In the genomic region with DNA sequence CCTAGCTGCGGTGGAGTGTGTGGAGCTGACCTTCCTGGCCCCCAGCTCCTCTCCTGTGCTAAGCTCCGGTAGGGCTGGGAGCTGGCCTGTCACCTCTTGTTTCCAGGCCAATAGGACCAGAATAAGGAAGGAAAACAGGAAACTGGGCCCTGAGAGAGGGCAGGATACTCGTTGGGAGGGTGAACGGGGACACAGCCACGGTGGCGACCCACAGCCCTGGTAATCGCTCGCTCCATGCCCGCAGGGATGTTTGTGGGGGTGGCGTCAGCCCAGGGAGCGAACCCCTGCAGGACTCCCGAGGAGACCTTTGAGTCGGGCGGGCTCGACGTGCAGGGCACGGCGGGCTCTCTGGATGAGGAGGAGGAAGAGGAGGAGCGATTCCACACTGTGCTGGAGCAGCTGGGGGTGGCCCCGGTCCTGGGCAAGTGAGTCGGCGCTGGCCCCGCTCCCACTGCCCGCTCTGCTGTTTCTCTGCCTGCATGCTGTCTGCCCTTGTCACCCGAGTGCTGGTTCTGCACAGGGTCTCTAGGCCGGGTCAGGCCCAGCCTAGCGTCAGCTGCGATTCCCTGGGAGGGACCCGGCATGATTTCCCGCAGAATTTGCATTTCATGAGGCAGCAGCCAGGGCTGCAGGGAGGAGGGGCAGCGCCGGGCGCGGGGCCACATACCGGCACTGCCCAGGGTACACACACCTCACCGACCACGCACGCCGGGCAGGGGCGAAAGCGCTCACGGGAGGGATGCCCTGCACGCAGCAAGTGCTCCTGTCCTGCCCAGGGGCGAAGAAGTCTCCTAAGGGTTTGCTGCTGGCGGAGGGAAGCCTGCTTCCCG, we compare ENCODE assay signal across 6 cellular contexts. TPM values are rescaled to one million over a fixed set of nuclear protein-coding genes. Genes with fewer than 3 reads are reported as not detected.
A peak's percentile ranks its signal among the peaks of the same experiment; 100 is the strongest.
DNase-seq lines count a peak whose midpoint lies in the region; ATAC-seq and TF ChIP-seq lines count a peak whose summit lies in the region.

No MANE protein-coding gene starts in this region.

- intact Hi-C loops in CD8-positive, alpha-beta T cell (cut with DNase I, micrococcal nuclease), result no loop called here
- intact Hi-C loops in activated CD8-positive, alpha-beta T cell treated with anti-CD3 and anti-CD28 coated beads for 36 hours (cut with micrococcal nuclease), result no loop called here

- CTCF ChIA-PET in CD8-positive, alpha-beta T cell (lab: Charles Lee), result no interaction called here
- CTCF ChIA-PET in activated CD8-positive, alpha-beta T cell treated with anti-CD3 and anti-CD28 coated beads for 36 hours (lab: Charles Lee), result interaction anchor here (0.9 kb wide), 1 partner anchor 10 kb away, joined by 3 read pairs; the partner anchor contains the start of gene PNPLA2

- peak overlapping the region; percentile 63 for H3K4me3 ChIP-seq in CD8-positive, alpha-beta T cell (ENCODE audit: low read depth, low read length)
- H3K4me3 ChIP-seq in lung, result no peak overlapping the region

- peak overlapping the region; percentile 62 for H3K4me3 Mint-ChIP-seq in CD8-positive, alpha-beta T cell
- peak overlapping the region; percentile 24 for H3K4me3 Mint-ChIP-seq in activated CD8-positive, alpha-beta T cell treated with anti-CD3 and anti-CD28 coated beads for 36 hours

- no peak overlapping the region for H3K27ac Mint-ChIP-seq in CD8-positive, alpha-beta T cell
- no peak overlapping the region for H3K27ac Mint-ChIP-seq in activated CD8-positive, alpha-beta T cell treated with anti-CD3 and anti-CD28 coated beads for 36 hours

- H3K27ac ChIP-seq in CD8-positive, alpha-beta T cell (ENCODE audit: low read depth, low read length), result no peak overlapping the region
- H3K27ac ChIP-seq in lung (ENCODE audit: low read depth in 1 of 2, low read length in 1 of 2), result peak overlapping the region; percentile 75 to 77

- no peaks in the 10 kb centered on the region for H3K9me3 Mint-ChIP-seq in CD8-positive, alpha-beta T cell
- H3K9me3 Mint-ChIP-seq in activated CD8-positive, alpha-beta T cell treated with anti-CD3 and anti-CD28 coated beads for 36 hours, result no peaks in the 10 kb centered on the region

- peaks cover 61% of the 10 kb centered on the region for H3K4me1 ChIP-seq in CD8-positive, alpha-beta T cell (ENCODE audit: insufficient read depth, low read length)
- H3K4me1 ChIP-seq in lung (ENCODE audit: control insufficient read depth in 2 of 2, insufficient read depth in 2 of 2, low read length in 2 of 2), result peaks cover 0 to 39% of the 10 kb centered on the region in 2 donors

- H3K36me3 ChIP-seq in CD8-positive, alpha-beta T cell (ENCODE audit: insufficient read depth, low read length), result peaks cover 5% of the 10 kb centered on the region
- peaks cover 0 to 10% of the 10 kb centered on the region in 2 donors for H3K36me3 ChIP-seq in lung (ENCODE audit: control insufficient read depth in 2 of 2, insufficient read depth in 2 of 2, low read length in 2 of 2)

- H3K27me3 Mint-ChIP-seq in CD8-positive, alpha-beta T cell (ENCODE audit: low read depth), result peaks cover 25% of the 10 kb centered on the region
- H3K27me3 Mint-ChIP-seq in activated CD8-positive, alpha-beta T cell treated with anti-CD3 and anti-CD28 coated beads for 36 hours, result peaks cover 42% of the 10 kb centered on the region

- no peak for TF ChIP-seq CTCF in CD8-positive, alpha-beta T cell (IDR thresholded peaks at IDR 0.05)
- TF ChIP-seq CTCF in activated CD8-positive, alpha-beta T cell treated with anti-CD3 and anti-CD28 coated beads for 36 hours (IDR thresholded peaks at IDR 0.05), result no peak
- no peak for TF ChIP-seq CTCF in lung (IDR thresholded peaks at IDR 0.05; ENCODE audit: control extremely low read depth, extremely low read depth)

- 5 to 9% methylated on average over 46 of the region's 46 CpGs for WGBS in lung, 2 donors

- DNase-seq in CD8-positive, alpha-beta T cell, result no peak
- no peak for DNase-seq in activated CD8-positive, alpha-beta T cell treated with anti-CD3 and anti-CD28 coated beads for 36 hours
- DNase-seq in lung (ENCODE audit: low spot score), result peak; percentile 66
- no peak for DNase-seq in activated effector memory CD4-positive, alpha-beta T cell treated with Interleukin-2 at 50 U/mL for 16 hours

- H3K36me3 Mint-ChIP-seq in CD8-positive, alpha-beta T cell, result peaks cover 9% of the 10 kb centered on the region
- peaks cover 10% of the 10 kb centered on the region for H3K36me3 Mint-ChIP-seq in activated CD8-positive, alpha-beta T cell treated with anti-CD3 and anti-CD28 coated beads for 36 hours (ENCODE audit: low read depth)

- POLR2A ChIA-PET in CD8-positive, alpha-beta T cell (lab: Charles Lee), result interaction anchor here (1.1 to 4.9 kb wide), 4 partner anchors 9 to 20 kb away, joined by 3 to 30 read pairs (median 15); partner anchors contain the start of genes PNPLA2, POLR2L, RPLP2 and TSPAN4
- POLR2A ChIA-PET in activated CD8-positive, alpha-beta T cell treated with anti-CD3 and anti-CD28 coated beads for 36 hours (lab: Charles Lee), result interaction anchor here (1.2 to 21.1 kb wide), 3 partner anchors 12 to 96 kb away, joined by 3 to 273 read pairs (median 81); partner anchors contain the start of genes AP2A2, PNPLA2, POLR2L and RPLP2

- no peaks in the 10 kb centered on the region for H3K9me3 ChIP-seq in CD8-positive, alpha-beta T cell (ENCODE audit: low read length)
- H3K9me3 ChIP-seq in lung (ENCODE audit: control insufficient read depth in 2 of 2, insufficient read depth in 1 of 2, low read length in 1 of 2), result peaks cover 0 to 2% of the 10 kb centered on the region in 2 donors

- peaks cover 41% of the 10 kb centered on the region for H3K4me1 Mint-ChIP-seq in CD8-positive, alpha-beta T cell (ENCODE audit: low read depth)
- H3K4me1 Mint-ChIP-seq in activated CD8-positive, alpha-beta T cell treated with anti-CD3 and anti-CD28 coated beads for 36 hours (ENCODE audit: low read depth), result peaks cover 40% of the 10 kb centered on the region

- no peak for ATAC-seq in CD8-positive, alpha-beta T cell
- ATAC-seq in activated CD8-positive, alpha-beta T cell treated with anti-CD3 and anti-CD28 coated beads for 36 hours, result no peak
- ATAC-seq in lung (ENCODE audit: insufficient read depth, low FRiP score) (no peak), HG02678 (IDR thresholded peaks at IDR 0.05; ENCODE audit: unreplicated experiment) (no peak), HG02763 (IDR thresholded peaks at IDR 0.05; ENCODE audit: unreplicated experiment) (no peak)

- peaks cover 11% of the 10 kb centered on the region for H3K27me3 ChIP-seq in CD8-positive, alpha-beta T cell (ENCODE audit: insufficient read depth, low read length)
- no peaks in the 10 kb centered on the region for H3K27me3 ChIP-seq in lung (ENCODE audit: control insufficient read depth, insufficient read depth)

RNA-seq across cellular contexts. Expression of gene CRACR2B, which starts 1.6 kb away (rescaled TPM):
- under 1 TPM; 0.30 to 0.81 TPM for total RNA-seq in CD8-positive, alpha-beta T cell
- total RNA-seq in activated CD8-positive, alpha-beta T cell treated with anti-CD3 and anti-CD28 coated beads for 36 hours, result 1 to 10 TPM; 2.1 to 2.4 TPM
- total RNA-seq in lung, result 10 to 100 TPM; 17.9 to 45.1 TPM
- polyA plus RNA-seq in lung, result 10 to 100 TPM; 19.1 to 44.4 TPM

RNA-seq across cellular contexts. Expression of gene CD151, which starts 3.4 kb away (rescaled TPM):
- total RNA-seq in CD8-positive, alpha-beta T cell, result 10 to 100 TPM in 1 of 2 experiments, 1 to 10 TPM in 1; 8.7 to 11.9 TPM
- 10 to 100 TPM; 45.9 to 46.5 TPM for total RNA-seq in activated CD8-positive, alpha-beta T cell treated with anti-CD3 and anti-CD28 coated beads for 36 hours
- total RNA-seq in lung, result 100 to 1,000 TPM; 182 to 486 TPM
- 100 to 1,000 TPM; 313 to 556 TPM for polyA plus RNA-seq in lung

RNA-seq across cellular contexts. Expression of gene PNPLA2, which starts 10.6 kb away (rescaled TPM):
- total RNA-seq in CD8-positive, alpha-beta T cell, result 100 to 1,000 TPM; 210 to 234 TPM
- total RNA-seq in activated CD8-positive, alpha-beta T cell treated with anti-CD3 and anti-CD28 coated beads for 36 hours, result 10 to 100 TPM; 29.7 to 32.0 TPM
- 100 to 1,000 TPM in 1 of 2 donors, 10 to 100 TPM in 1; 65.1 to 160 TPM for total RNA-seq in lung
- polyA plus RNA-seq in lung, result 10 to 100 TPM; 76.1 to 92.4 TPM

RNA-seq across cellular contexts. Expression of gene POLR2L, which starts 13.0 kb away (rescaled TPM):
- 10 to 100 TPM; 22.8 to 26.2 TPM for total RNA-seq in CD8-positive, alpha-beta T cell
- total RNA-seq in activated CD8-positive, alpha-beta T cell treated with anti-CD3 and anti-CD28 coated beads for 36 hours, result 10 to 100 TPM; 83.0 to 89.2 TPM
- 100 to 1,000 TPM; 144 to 155 TPM for total RNA-seq in lung
- 100 to 1,000 TPM; 179 to 183 TPM for polyA plus RNA-seq in lung

RNA-seq across cellular contexts. Expression of gene TSPAN4, which starts 13.3 kb away (rescaled TPM):
- total RNA-seq in CD8-positive, alpha-beta T cell, result 1 to 10 TPM; 2.1 to 2.2 TPM
- 10 to 100 TPM; 15.4 to 16.0 TPM for total RNA-seq in activated CD8-positive, alpha-beta T cell treated with anti-CD3 and anti-CD28 coated beads for 36 hours
- total RNA-seq in lung, result 100 to 1,000 TPM in 1 of 2 donors, 10 to 100 TPM in 1; 68.3 to 135 TPM
- polyA plus RNA-seq in lung, result 100 to 1,000 TPM; 133 to 197 TPM

Comparison
In these comparisons a context has a peak if more than half of its experiments do, and no peak if none do; other contexts are left out.
1. RNA of gene CRACR2B, which starts 1.6 kb away (total RNA-seq): 17.9 to 45.1 TPM in lung; 2.1 to 2.4 TPM in activated CD8-positive, alpha-beta T cell treated with anti-CD3 and anti-CD28 coated beads for 36 hours and 0.30 to 0.81 TPM in CD8-positive, alpha-beta T cell; every median in the first group is over 4 times any median in the second.